15 cellular contexts compared by ENCODE assay signal in genomic region chr17:72734611-72735010, GRCh38.
DNase-seq lines count a peak whose midpoint lies in the region; ATAC-seq and TF ChIP-seq lines count a peak whose summit lies in the region.
"Had no signal": no experiment of that assay in that cellular context is flagged by ENCODE, and none has a peak within 500 bp of the region (broad histone marks: within the 10 kb centered on the region; RNA-seq: fewer than 3 reads in every experiment).

No MANE protein-coding gene starts in this region.

- H3K4me3 ChIP-seq in mucosa of descending colon (no peak overlapping the region), SJCRH30 (no peak overlapping the region)
- H3K4me3 ChIP-seq: BLaER1 had no signal

- TF ChIP-seq CTCF in mucosa of descending colon (IDR thresholded peaks at IDR 0.05), result no peak

- no peaks in the 10 kb centered on the region for H3K27me3 ChIP-seq in SJCRH30
- H3K27me3 ChIP-seq: BLaER1 had no signal

- H3K9me3 Mint-ChIP-seq in central memory CD8-positive, alpha-beta T cell, result no peaks in the 10 kb centered on the region
- H3K9me3 Mint-ChIP-seq: CD4-positive, alpha-beta memory T cell; H9 had no signal

- peak overlapping the region; percentile 34 for H3K27ac Mint-ChIP-seq in central memory CD8-positive, alpha-beta T cell (ENCODE audit: low read depth)
- H3K27ac Mint-ChIP-seq: CD4-positive, alpha-beta memory T cell had no signal

- no peaks in the 10 kb centered on the region for H3K27me3 Mint-ChIP-seq in central memory CD8-positive, alpha-beta T cell
- H3K27me3 Mint-ChIP-seq: CD4-positive, alpha-beta memory T cell had no signal

- H3K27ac ChIP-seq in SJCRH30, result no peak overlapping the region
- H3K27ac ChIP-seq: BLaER1 had no signal

- H3K36me3 ChIP-seq in mucosa of descending colon (ENCODE audit: low read depth) (no peaks in the 10 kb centered on the region), SJCRH30 (no peaks in the 10 kb centered on the region)

- H3K4me1 ChIP-seq in mucosa of descending colon (ENCODE audit: low read depth), result peaks cover 8% of the 10 kb centered on the region
- H3K4me1 ChIP-seq in SJCRH30, result no peaks in the 10 kb centered on the region
- H3K4me1 ChIP-seq: BLaER1 had no signal

- H3K36me3 Mint-ChIP-seq in central memory CD8-positive, alpha-beta T cell (ENCODE audit: insufficient read depth), result peaks cover 8% of the 10 kb centered on the region

- no peak overlapping the region for H3K4me3 Mint-ChIP-seq in central memory CD8-positive, alpha-beta T cell
- H3K4me3 Mint-ChIP-seq: CD14-positive monocyte; CD4-positive, alpha-beta memory T cell; H9 had no signal

- ATAC-seq in central memory CD8-positive, alpha-beta T cell (replicated peaks; ENCODE audit: extremely low read depth, poor library complexity, severe bottlenecking), result no peak
- peak; percentile 10 for ATAC-seq in mucosa of descending colon

- intact Hi-C loops in mucosa of descending colon (cut with DNase I, micrococcal nuclease), result no loop called here
- intact Hi-C loops in posterior vena cava (cut with DNase I), result no loop called here

- H3K9me3 ChIP-seq in mucosa of descending colon, result no peaks in the 10 kb centered on the region
- no peaks in the 10 kb centered on the region for H3K9me3 ChIP-seq in SJCRH30 (replicated peaks)
- H3K9me3 ChIP-seq: BLaER1 had no signal

- no peaks in the 10 kb centered on the region for H3K4me1 Mint-ChIP-seq in central memory CD8-positive, alpha-beta T cell
- H3K4me1 Mint-ChIP-seq: CD4-positive, alpha-beta memory T cell; H9 had no signal

- DNase-seq in central memory CD8-positive, alpha-beta T cell (ENCODE audit: low spot score in 2 of 2), result no peak
- DNase-seq in mucosa of descending colon, result no peak
- DNase-seq in posterior vena cava (ENCODE audit: low spot score), result peak; percentile 31
- no peak for DNase-seq in SJCRH30
- no peak for DNase-seq in SKM-1 (lab: John Stamatoyannopoulos, UW; ENCODE audit: unreplicated experiment)
- DNase-seq in occipital lobe (lab: John Stamatoyannopoulos, UW), result no peak
- DNase-seq in hypothalamus (lab: John Stamatoyannopoulos, UW), result no peak
- DNase-seq: 8988T; CD4-positive, alpha-beta memory T cell; DMS153; DMS79; EL; H9 had no signal
